ENCODE assay signal across 16 cellular contexts in the genomic region with DNA sequence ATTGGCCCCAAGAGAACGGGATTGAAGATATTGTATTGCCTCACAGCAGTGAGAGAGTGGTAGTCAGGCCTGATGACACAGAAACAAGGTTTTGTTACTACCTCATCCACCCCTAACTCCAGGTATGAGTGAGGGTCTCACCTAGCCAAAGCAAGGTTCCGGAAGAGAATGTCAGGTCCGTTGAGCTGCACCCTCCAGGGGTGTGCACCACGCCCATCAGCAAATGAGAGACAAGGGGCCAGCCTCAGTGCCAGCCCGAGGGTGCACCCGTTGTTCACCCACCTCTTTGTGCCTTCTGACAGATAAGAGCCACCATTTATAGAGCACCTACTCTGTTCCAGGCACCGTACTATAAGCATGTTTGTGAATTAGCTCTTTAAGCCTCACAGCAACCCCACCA.
DNase-seq lines count a peak whose midpoint lies in the region.
"Had no signal": no experiment of that assay in that cellular context is flagged by ENCODE, and none has a peak within 500 bp of the region (broad histone marks: within the 10 kb centered on the region; RNA-seq: fewer than 3 reads in every experiment).

No MANE protein-coding gene starts in this region.

- H3K9ac ChIP-seq in BLaER1 treated with 17β-estradiol and CSF1 and Interleukin-3, amounts not matched to agents 10 nM and 100 nM: no peak overlapping the region
- no peak overlapping the region for H3K9ac ChIP-seq in neuronal stem cell (ENCODE audit: low read depth, low read length, poor library complexity)

- H3K36me3 ChIP-seq in BLaER1 treated with 17β-estradiol and CSF1 and Interleukin-3, amounts not matched to agents 10 nM and 100 nM: peaks cover 0 to 24% (median 5%) of the 10 kb centered on the region in 11 experiments; a peak in 4 of 22 replicates
- no peaks in the 10 kb centered on the region for H3K36me3 ChIP-seq in neuronal stem cell (replicated peaks in 1 of 2; ENCODE audit: control insufficient read depth in 2 of 2, insufficient read depth in 2 of 2, low read length in 2 of 2)

- H2AK5ac ChIP-seq in neuronal stem cell (ENCODE audit: low read depth, low read length): peak overlapping the region; percentile 30

- H4K8ac ChIP-seq in neuronal stem cell (ENCODE audit: low read depth, low read length): no peak overlapping the region

- no peak overlapping the region for H2AFZ ChIP-seq in neuronal stem cell (ENCODE audit: low read length)

- H2BK12ac ChIP-seq in neuronal stem cell (ENCODE audit: low read length): no peak overlapping the region

- no peak overlapping the region for H2BK15ac ChIP-seq in neuronal stem cell (ENCODE audit: low read length)

- H3K79me1 ChIP-seq in neuronal stem cell (ENCODE audit: low read depth, low read length): no peaks in the 10 kb centered on the region

- H2BK5ac ChIP-seq in neuronal stem cell (ENCODE audit: low read length): no peak overlapping the region

- H3K18ac ChIP-seq in neuronal stem cell (ENCODE audit: low read length): peak overlapping the region; percentile 11

- peaks cover 0 to 87% (median 73%) of the 10 kb centered on the region in 11 experiments; a peak in 19 of 22 replicates for H4K20me1 ChIP-seq in BLaER1 treated with 17β-estradiol and CSF1 and Interleukin-3, amounts not matched to agents 10 nM and 100 nM

- WGBS in neuronal stem cell (ENCODE audit: extremely low coverage in 2 of 2, insufficient read length in 2 of 2, insufficient replicate concordance in 1 of 2), 2 donors: no CpG with 5 or more reads among the region's 7 CpGs

- peak overlapping the region in 10 of 11 experiments; percentile 35 to 96 (median 93); a peak in 20 of 22 replicates for H3K4me2 ChIP-seq in BLaER1 treated with 17β-estradiol and CSF1 and Interleukin-3, amounts not matched to agents 10 nM and 100 nM
- no peak overlapping the region for H3K4me2 ChIP-seq in neuronal stem cell (ENCODE audit: insufficient read depth, low read length, poor library complexity, severe bottlenecking)

- no peak overlapping the region for H3K4ac ChIP-seq in neuronal stem cell (ENCODE audit: low read length)

- H3K23ac ChIP-seq in neuronal stem cell (ENCODE audit: low read depth, low read length, poor library complexity): no peak overlapping the region

- peak overlapping the region in 5 of 11 experiments; percentile 2 to 78 (median 24); a peak in 7 of 22 replicates for H3K27ac ChIP-seq in BLaER1 treated with 17β-estradiol and CSF1 and Interleukin-3, amounts not matched to agents 10 nM and 100 nM
- H3K27ac ChIP-seq in angular gyrus (ENCODE audit: low read depth, low read length): peak overlapping the region; percentile 68
- H3K27ac ChIP-seq in neuronal stem cell (replicated peaks; ENCODE audit: low read length): no peak overlapping the region
- peak overlapping the region; percentile 60 for H3K27ac ChIP-seq in temporal lobe (ENCODE audit: low read depth, low read length)

- H3K4me1 ChIP-seq in BLaER1 treated with 17β-estradiol and CSF1 and Interleukin-3, amounts not matched to agents 10 nM and 100 nM: peaks cover 81 to 100% (median 100%) of the 10 kb centered on the region in 10 experiments
- H3K4me1 ChIP-seq in neuronal stem cell (ENCODE audit: control insufficient read depth in 2 of 2, insufficient read depth in 1 of 2, low read depth in 1 of 2, low read length in 2 of 2): peaks cover 26 to 30% of the 10 kb centered on the region in 2 donors

- no peak for DNase-seq in neuronal stem cell (ENCODE audit: low spot score)
- DNase-seq in NCI-H82 (lab: John Stamatoyannopoulos, UW): no peak
- no peak for DNase-seq in activated T-cell treated with anti-CD3 and anti-CD28 coated beads, Interleukin-2, amount 50 U/mL, for 1 hour
- no peak for DNase-seq in NCI-H187 treated with DMSO at 0.1 percent for 48 hours (lab: John Stamatoyannopoulos, UW)
- DNase-seq: 8988T; AML-193; C1 segment of cervical spinal cord; CD4-positive, alpha-beta T cell; DMS79; EL; GOT3; H9; IMR-90 had no signal

- H3K27me3 ChIP-seq in BLaER1 treated with 17β-estradiol and CSF1 and Interleukin-3, amounts not matched to agents 10 nM and 100 nM: no peaks in the 10 kb centered on the region
- H3K27me3 ChIP-seq in neuronal stem cell (ENCODE audit: control insufficient read depth in 3 of 3, insufficient read depth in 3 of 3, low read depth in 1 of 3, low read length in 3 of 3): no peaks in the 10 kb centered on the region

- peaks cover 0 to under 1% (median 0%) of the 10 kb centered on the region in 11 experiments; a peak in 3 of 22 replicates for H3K9me3 ChIP-seq in BLaER1 treated with 17β-estradiol and CSF1 and Interleukin-3, amounts not matched to agents 10 nM and 100 nM (replicated peaks in 1 of 11)
- no peaks in the 10 kb centered on the region for H3K9me3 ChIP-seq in neuronal stem cell (replicated peaks in 1 of 2; ENCODE audit: control insufficient read depth in 2 of 2, insufficient read depth in 1 of 2, low read depth in 1 of 2, low read length in 2 of 2)

- H2BK120ac ChIP-seq in neuronal stem cell (ENCODE audit: low read depth, low read length): no peak overlapping the region

- no peak overlapping the region for H3K4me3 ChIP-seq in BLaER1 treated with 17β-estradiol and CSF1 and Interleukin-3, amounts not matched to agents 10 nM and 100 nM
- no peak overlapping the region for H3K4me3 ChIP-seq in neuronal stem cell (ENCODE audit: low read length in 2 of 2)

- no peak overlapping the region for H4K91ac ChIP-seq in neuronal stem cell (ENCODE audit: low read depth, low read length, poor library complexity)

- no peak overlapping the region for H3K14ac ChIP-seq in neuronal stem cell (ENCODE audit: low read length)
